In genomic region chr2:237418300-237418699, GRCh38 we compare ENCODE assay signal across 20 cellular contexts. TPM values are rescaled to one million over a fixed set of nuclear protein-coding genes. Genes with fewer than 3 reads are reported as not detected.
"Had no signal": no experiment of that assay in that cellular context is flagged by ENCODE, and none has a peak within 500 bp of the region (broad histone marks: within the 10 kb centered on the region; RNA-seq: fewer than 3 reads in every experiment).

No MANE protein-coding gene starts in this region.

- DNase-seq: activated B cell treated with CpG ODN at 0.5 μM for 24 hours; activated CD4-positive, alpha-beta T cell treated with anti-CD3 and anti-CD28 coated beads for 36 hours; activated CD4-positive, alpha-beta T cell treated with anti-CD3 and anti-CD28 coated beads, Interleukin-2, amount 50 U/mL, for 4 hours; activated naive CD4-positive, alpha-beta T cell treated with Interleukin-2 at 50 U/mL for 16 hours; activated naive CD8-positive, alpha-beta T cell treated with anti-CD3 and anti-CD28 coated beads, Interleukin-2, amount 10 ng/mL, durations not matched to agents 7 days and 5 days; activated T-cell treated with anti-CD3 and anti-CD28 coated beads, Interleukin-2, amount 50 U/mL, for 48 hours; effector CD4-positive, alpha-beta T cell; heart right ventricle; naive thymus-derived CD4-positive, alpha-beta T cell; sigmoid colon; spleen; stimulated activated CD4-positive, alpha-beta T cell treated with anti-CD3 and anti-CD28 coated beads, Interleukin-4, amount 100 ng/mL, for 1 hour; stimulated activated naive CD4-positive, alpha-beta T cell treated with Interleukin-2 at 50 U/mL for 16 hours; T1000 had no signal

- H3K4me2 ChIP-seq: neural progenitor cell had no signal

- H3K9me3 ChIP-seq: heart right ventricle, sigmoid colon, spleen, thoracic aorta had no signal

- H3K27ac ChIP-seq: cardiac muscle cell, heart right ventricle, neural progenitor cell, sigmoid colon, spleen, thoracic aorta had no signal

- H3K9ac ChIP-seq: neural progenitor cell had no signal

- H3K27me3 ChIP-seq: cardiac muscle cell, sigmoid colon had no signal

- H3K4me3 ChIP-seq: cardiac muscle cell, heart right ventricle, lung, neural progenitor cell, sigmoid colon, spleen, thoracic aorta had no signal

- H3K36me3 ChIP-seq: cardiac muscle cell, heart right ventricle, neural progenitor cell, sigmoid colon, spleen, thoracic aorta had no signal

- H2AFZ ChIP-seq: neural progenitor cell had no signal

- FAIRE-seq: endometrium, keratinocyte had no signal

- ATAC-seq: activated CD4-positive, alpha-beta T cell treated with anti-CD3 and anti-CD28 coated beads for 36 hours; naive thymus-derived CD4-positive, alpha-beta T cell had no signal

RNA-seq across cellular contexts. Expression of gene COL6A3, which starts 4.3 kb away (rescaled TPM):
- polyA plus RNA-seq: keratinocyte had no signal
